Comparison of ENCODE assay signal across 15 cellular contexts in genomic region chr1:243748227-243748626, GRCh38.
DNase-seq lines count a peak whose midpoint lies in the region; ATAC-seq, FAIRE-seq and TF ChIP-seq lines count a peak whose summit lies in the region.
"Had no signal": no experiment of that assay in that cellular context is flagged by ENCODE, and none has a peak within 500 bp of the region (broad histone marks: within the 10 kb centered on the region; RNA-seq: fewer than 3 reads in every experiment).

No MANE protein-coding gene starts in this region.

- H2AK9ac ChIP-seq in IMR-90 (replicated peaks; ENCODE audit: low read depth, low read length, poor library complexity), result no peak overlapping the region

- FAIRE-seq in H54 (lab: Jason Lieb, UNC), result peak; percentile 66

- intact Hi-C loops in IMR-90 (cut with micrococcal nuclease), result loop anchor here (1.0 to 5.0 kb wide), 3 partner anchors 276 to 525 kb away; no protein-coding TSS in a partner anchor

- H2AFZ ChIP-seq in IMR-90 (replicated peaks; ENCODE audit: low read length, poor library complexity), result no peak overlapping the region
- H2AFZ ChIP-seq: GM23338 had no signal

- H3K27ac Mint-ChIP-seq in glutamatergic neuron (ENCODE audit: unreplicated experiment), result peak overlapping the region; percentile 81
- H3K27ac Mint-ChIP-seq: CD8-positive, alpha-beta T cell had no signal

- H2AK5ac ChIP-seq in IMR-90 (ENCODE audit: low read depth, low read length), result no peak overlapping the region

- no TSS peak for BruUV-seq in IMR-90 (replicated peaks; lab: Mats Ljungman, UMichigan)

- peaks cover 19 to 30% of the 10 kb centered on the region in 2 experiments for H3K79me1 ChIP-seq in IMR-90 (ENCODE audit: low read depth in 1 of 2, low read length in 2 of 2)

- POLR2A ChIA-PET in IMR-90 (lab: Charles Lee; ENCODE audit: unreplicated experiment), result no interaction called here

- H4K5ac ChIP-seq in IMR-90 (ENCODE audit: low read depth, low read length), result no peak overlapping the region

- no peak overlapping the region for H4K8ac ChIP-seq in IMR-90 (ENCODE audit: low read depth in 2 of 2, low read length in 2 of 2)

- no peaks in the 10 kb centered on the region for H3K9me3 ChIP-seq in IMR-90 (ENCODE audit: control insufficient read depth, insufficient read depth, low read length)
- H3K9me3 ChIP-seq: A549, BE2C had no signal

- no peaks in the 10 kb centered on the region for H3K27me3 Mint-ChIP-seq in glutamatergic neuron (ENCODE audit: unreplicated experiment)

- no peak for TF ChIP-seq POLR2A in H54 (IDR thresholded peaks at IDR 0.05; ENCODE audit: low read depth, low read length)
- no peak for TF ChIP-seq POLR2A in IMR-90 (IDR thresholded peaks at IDR 0.05; ENCODE audit: low read depth, low read length)

- no peak overlapping the region for H3K4me3 ChIP-seq in IMR-90 (ENCODE audit: insufficient read depth, low read depth, low read length)
- H3K4me3 ChIP-seq: A549, GM23338, K562 had no signal

- no peaks in the 10 kb centered on the region for H3K36me3 Mint-ChIP-seq in glutamatergic neuron (ENCODE audit: unreplicated experiment)

- H2BK120ac ChIP-seq in IMR-90 (ENCODE audit: low read depth, low read length), result no peak overlapping the region

- in situ Hi-C loops in IMR-90 (cut with MboI; ENCODE audit: low sequenced_read_pairs), result loop anchor here (25.0 kb wide), 1 partner anchor 514 kb away; no protein-coding TSS in a partner anchor

- no peak overlapping the region for H3K18ac ChIP-seq in IMR-90 (ENCODE audit: low read depth, low read length)

- no peak overlapping the region for H2BK5ac ChIP-seq in IMR-90 (ENCODE audit: low read depth, low read length, poor library complexity, severe bottlenecking)

- no peak for DNase-seq in H54 (ENCODE audit: insufficient read length, low spot score)
- no peak for DNase-seq in IMR-90
- DNase-seq in glutamatergic neuron, result no peak
- DNase-seq in foreskin keratinocyte, result no peak
- DNase-seq: H9 had no signal

- no peaks in the 10 kb centered on the region for H3K36me3 ChIP-seq in IMR-90 (ENCODE audit: control insufficient read depth, insufficient read depth, low read length)
- H3K36me3 ChIP-seq: BE2C had no signal

- H3K27ac ChIP-seq in IMR-90 (ENCODE audit: insufficient read depth, low read length), result no peak overlapping the region
- H3K27ac ChIP-seq in VCaP, result peak overlapping the region; percentile 25
- no peak overlapping the region for H3K27ac ChIP-seq in foreskin keratinocyte
- H3K27ac ChIP-seq: A549, C4-2B had no signal

- no peak overlapping the region for H3K4ac ChIP-seq in IMR-90 (ENCODE audit: low read depth, low read length)

- TF ChIP-seq CTCF in IMR-90 (conservative IDR thresholded peaks at IDR 0.05; ENCODE audit: low read depth, low read length) (no peak), VCaP (conservative IDR thresholded peaks at IDR 0.05) (no peak), glutamatergic neuron (IDR thresholded peaks at IDR 0.05; ENCODE audit: partially characterized antibody, unreplicated experiment) (no peak), foreskin keratinocyte (conservative IDR thresholded peaks at IDR 0.05) (no peak)

- H3K4me3 Mint-ChIP-seq in glutamatergic neuron (ENCODE audit: unreplicated experiment), result no peak overlapping the region
- H3K4me3 Mint-ChIP-seq: CD8-positive, alpha-beta T cell; GM23338; H9 had no signal

- no peak overlapping the region for H3K56ac ChIP-seq in IMR-90 (ENCODE audit: extremely low read depth, insufficient read depth, low read length)

- ATAC-seq in IMR-90 (ENCODE audit: low read depth) (peak; percentile 28), foreskin keratinocyte (no peak), HG03442 (IDR thresholded peaks at IDR 0.05; ENCODE audit: unreplicated experiment) (no peak), GM18868 (IDR thresholded peaks at IDR 0.05; ENCODE audit: unreplicated experiment) (no peak), GM21529 (IDR thresholded peaks at IDR 0.05; ENCODE audit: unreplicated experiment) (no peak)

- no peak overlapping the region for H3K23ac ChIP-seq in IMR-90 (ENCODE audit: low read depth, low read length)

- dilution Hi-C loops in IMR-90 (cut with HindIII; ENCODE audit: low sequenced_read_pairs, unreplicated experiment), result no loop called here

- peaks cover 3% of the 10 kb centered on the region for H3K9me3 Mint-ChIP-seq in glutamatergic neuron (ENCODE audit: unreplicated experiment)
- H3K9me3 Mint-ChIP-seq: CD8-positive, alpha-beta T cell; GM23338; H9 had no signal

- no peak overlapping the region for H3K14ac ChIP-seq in IMR-90 (replicated peaks; ENCODE audit: low read depth, low read length)

- CTCF ChIA-PET in IMR-90 (lab: Yijun Ruan, JAX), result interaction anchor here (0.7 to 1.7 kb wide), 2 partner anchors 35 to 90 kb away, joined by 6 to 7 read pairs; no protein-coding TSS in a partner anchor

- peaks cover 45% of the 10 kb centered on the region for H3K4me1 Mint-ChIP-seq in glutamatergic neuron (ENCODE audit: low read depth, unreplicated experiment)

- H2BK20ac ChIP-seq in IMR-90 (ENCODE audit: low read depth, low read length), result no peak overlapping the region

- H3K4me1 ChIP-seq in IMR-90 (ENCODE audit: control insufficient read depth, insufficient read depth, low read length) (peaks cover 7% of the 10 kb centered on the region), foreskin keratinocyte (no peaks in the 10 kb centered on the region)
- H3K4me1 ChIP-seq: BE2C had no signal

- no peaks in the 10 kb centered on the region for H3K27me3 ChIP-seq in IMR-90 (ENCODE audit: control insufficient read depth, insufficient read depth, low read length)
- H3K27me3 ChIP-seq in foreskin keratinocyte, result no peaks in the 10 kb centered on the region
- H3K27me3 ChIP-seq: BE2C had no signal

- no peak overlapping the region for H4K91ac ChIP-seq in IMR-90 (ENCODE audit: insufficient read depth, low read depth, low read length)

- no peak overlapping the region; the same call in 1 of the 2 replicates for H3K4me2 ChIP-seq in IMR-90 (ENCODE audit: low read depth, low read length)
- H3K4me2 ChIP-seq: A549 had no signal

- no peak for TF ChIP-seq RAD21 in IMR-90 (IDR thresholded peaks at IDR 0.05; ENCODE audit: low read length)

- no peak overlapping the region for H2BK15ac ChIP-seq in IMR-90 (ENCODE audit: low read depth, low read length)

- no peaks in the 10 kb centered on the region for H4K20me1 ChIP-seq in IMR-90 (ENCODE audit: insufficient read depth, low read length)

- H3K9me1 ChIP-seq in IMR-90 (ENCODE audit: insufficient read depth, low read length), result no peaks in the 10 kb centered on the region

- H3K9ac ChIP-seq in IMR-90 (ENCODE audit: low read depth, low read length), result no peak overlapping the region; the same call in 1 of the 2 replicates

TF ChIP-seq in IMR-90, 13 proteins besides CTCF, POLR2A, EP300 and RAD21:
- TF ChIP-seq MXI1 (IDR thresholded peaks at IDR 0.05; ENCODE audit: borderline replicate concordance, low read depth, low read length), result no peak
- no peak for TF ChIP-seq MAZ (IDR thresholded peaks at IDR 0.05; ENCODE audit: borderline replicate concordance, low read depth, low read length)
